8 cellular contexts compared by ENCODE assay signal in the genomic region with DNA sequence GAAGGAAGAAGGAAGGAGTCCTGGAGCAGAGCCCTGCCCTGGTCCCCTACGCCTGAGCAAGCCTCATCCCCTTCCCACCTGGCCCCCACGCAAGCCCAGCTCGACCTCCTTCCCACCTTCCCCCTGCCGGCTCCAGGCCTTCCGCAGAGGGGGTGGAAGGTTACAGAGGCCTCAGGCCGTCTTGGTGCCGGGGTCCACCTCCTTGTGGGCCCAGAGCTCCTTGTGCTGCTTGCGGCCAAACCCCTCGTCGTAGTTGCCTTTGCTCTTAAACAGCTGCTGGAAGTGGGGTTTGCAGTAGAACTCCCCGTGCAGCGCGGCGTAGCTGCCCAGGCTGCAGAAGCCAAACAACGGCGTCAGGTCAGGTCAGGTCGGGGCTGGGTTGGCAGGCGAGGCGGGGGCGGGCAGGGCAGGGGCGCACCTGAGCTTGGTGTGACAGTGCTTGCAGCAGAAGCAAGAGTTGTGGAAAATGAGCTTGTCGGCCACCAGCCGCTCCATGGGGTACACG. TPM values are rescaled to one million over a fixed set of nuclear protein-coding genes. Genes with fewer than 3 reads are reported as not detected.
DNase-seq lines count a peak whose midpoint lies in the region; ATAC-seq and TF ChIP-seq lines count a peak whose summit lies in the region.

No MANE protein-coding gene starts in this region.

- H3K27ac ChIP-seq in PC-3 (ENCODE audit: low read length) (no peak overlapping the region), dorsolateral prefrontal cortex (peak overlapping the region in 52 of 59 donors; percentile 39 to 95 (median 76))

- H3K4me3 ChIP-seq in PC-3 (ENCODE audit: low read length), result peak overlapping the region; percentile 75
- peak overlapping the region in 53 of 59 donors; percentile 31 to 72 (median 57) for H3K4me3 ChIP-seq in dorsolateral prefrontal cortex
- peak overlapping the region; percentile 57 for H3K4me3 ChIP-seq in neuron (ENCODE audit: low read length)

- peak overlapping the region; percentile 89 for H3K4me2 ChIP-seq in PC-3 (ENCODE audit: low read length)

- H3K79me2 ChIP-seq in PC-3 (ENCODE audit: low read length), result no peaks in the 10 kb centered on the region

- no peaks in the 10 kb centered on the region for H4K20me1 ChIP-seq in PC-3 (ENCODE audit: low read length)

- H3K27me3 ChIP-seq in PC-3 (ENCODE audit: low read length) (no peaks in the 10 kb centered on the region), dorsolateral prefrontal cortex (no peaks in the 10 kb centered on the region), neuron (ENCODE audit: insufficient read depth, low read length) (no peaks in the 10 kb centered on the region)

- 0 out of 2 replicates have a peak overlapping the region, but pooled peaks have one; percentile 75 for H2AFZ ChIP-seq in PC-3 (ENCODE audit: low read length)
- no peak overlapping the region for H2AFZ ChIP-seq in neuron (ENCODE audit: low read depth, low read length)

- no peak; the same call in 1 of the 2 replicates for ATAC-seq in PC-3
- no peak for ATAC-seq in GM18873 (IDR thresholded peaks at IDR 0.05; ENCODE audit: low FRiP score, unreplicated experiment)

- no TSS peak for BruUV-seq in PC-3 (replicated peaks; lab: Mats Ljungman, UMichigan)

- H3F3A ChIP-seq in PC-3 (ENCODE audit: low read length, unreplicated experiment), result no peaks in the 10 kb centered on the region

- TF ChIP-seq CTCF in PC-3 (conservative IDR thresholded peaks at IDR 0.05; ENCODE audit: low read depth, low read length), result no peak
- no peak for TF ChIP-seq CTCF in dorsolateral prefrontal cortex (IDR thresholded peaks at IDR 0.05 in 54 of 56, conservative IDR thresholded peaks at IDR 0.05 in 2 of 56; ENCODE audit: low read depth in 1 of 56, partially characterized antibody in 56 of 56)

- H3K4me1 ChIP-seq in PC-3 (ENCODE audit: insufficient read depth, low read length) (peaks cover 7% of the 10 kb centered on the region; the same call in 1 of the 2 replicates), neuron (ENCODE audit: insufficient read depth, low read length) (peaks cover 4% of the 10 kb centered on the region)

- POLR2A ChIA-PET in PC-3 (lab: Charles Lee; ENCODE audit: unreplicated experiment), result interaction anchor here (0.6 kb wide), 1 partner anchor 44 kb away, joined by 15 read pairs; no protein-coding TSS in a partner anchor

- intact Hi-C loops in PC-3 (cut with micrococcal nuclease), result loop anchor here (2.0 to 10.0 kb wide), 4 partner anchors 42 to 274 kb away; a partner anchor contains a TSS
- intact Hi-C loops in dorsolateral prefrontal cortex (cut with DNase I), result loop anchor here in 1 of 2 donors (5.0 kb wide), 1 partner anchor 271 kb away; no protein-coding TSS in a partner anchor

- H3K36me3 ChIP-seq in PC-3 (ENCODE audit: low read depth, low read length) (no peaks in the 10 kb centered on the region), neuron (ENCODE audit: insufficient read depth, low read length) (peaks cover 35% of the 10 kb centered on the region)

- no peaks in the 10 kb centered on the region for H3K9me3 ChIP-seq in PC-3 (ENCODE audit: low read length)
- no peaks in the 10 kb centered on the region for H3K9me3 ChIP-seq in neuron (ENCODE audit: low read length)

- DNase-seq in COLO668 (lab: John Stamatoyannopoulos, UW; ENCODE audit: unreplicated experiment) (peak; percentile 26), PC-3 (no peak), dorsolateral prefrontal cortex (no peak), NCI-H1092 treated with DMSO at 0.1 percent for 48 hours (lab: John Stamatoyannopoulos, UW) (no peak), H4 (ENCODE audit: low spot score) (no peak), HPDE6-E6E7 (ENCODE audit: extremely low spot score) (no peak)

- no peaks in the 10 kb centered on the region for H3K9me2 ChIP-seq in PC-3 (replicated peaks; ENCODE audit: low read length)

- CTCF ChIA-PET in PC-3 (lab: Charles Lee), result interaction anchor here (0.5 to 0.7 kb wide), 3 partner anchors 11 to 143 kb away, joined by 3 read pairs; no protein-coding TSS in a partner anchor

- no peak overlapping the region for H3K9ac ChIP-seq in PC-3 (ENCODE audit: low read length)

RNA-seq across cellular contexts. Expression of a gene that starts 1.5 kb away (rescaled TPM):
- total RNA-seq in PC-3 (2014; rRNA removed) (19.4 and 43.0 TPM in 2 replicates), dorsolateral prefrontal cortex (10 to 100 TPM; 12.5 to 37.7 (median 23.8) TPM)
- 20.3 and 27.8 TPM in 2 replicates for total RNA-seq in H4 (2014; rRNA removed; shearing (Covaris generic))

RNA-seq across cellular contexts. Expression of a gene that starts 43.2 kb away (rescaled TPM):
- total RNA-seq in PC-3 (2014; rRNA removed) (17.9 and 26.3 TPM in 2 replicates), dorsolateral prefrontal cortex (100 to 1,000 TPM in 3 of 120 experiments, 10 to 100 TPM in 117; 47.3 to 105 (median 79.1) TPM)
- total RNA-seq in H4 (2014; rRNA removed; shearing (Covaris generic)), result 18.5 and 19.9 TPM in 2 replicates
